In the genomic region with DNA sequence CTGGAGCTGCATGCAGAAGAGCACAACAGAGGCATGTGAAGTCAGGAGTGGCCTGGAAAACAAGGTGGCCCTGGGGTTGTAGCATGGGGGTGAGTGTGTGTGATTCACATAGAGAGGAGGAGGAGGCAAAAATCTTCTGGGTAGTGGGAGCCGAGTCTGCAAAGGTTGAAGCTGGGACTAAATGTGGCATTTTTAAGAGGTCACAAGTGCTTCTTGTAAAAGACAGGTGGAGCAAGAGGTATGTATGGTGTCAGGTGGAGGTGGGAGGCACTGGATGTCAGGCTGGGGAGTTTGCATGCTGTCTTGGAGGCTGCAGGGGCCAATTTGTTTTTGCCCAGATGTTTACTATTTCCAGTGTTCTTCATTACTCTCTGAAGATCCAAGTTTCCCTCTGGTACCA, we compare ENCODE assay signal across 16 cellular contexts. TPM values are rescaled to one million over a fixed set of nuclear protein-coding genes. Genes with fewer than 3 reads are reported as not detected.
DNase-seq lines count a peak whose midpoint lies in the region; ATAC-seq and TF ChIP-seq lines count a peak whose summit lies in the region.
"Had no signal": no experiment of that assay in that cellular context is flagged by ENCODE, and none has a peak within 500 bp of the region (broad histone marks: within the 10 kb centered on the region; RNA-seq: fewer than 3 reads in every experiment).

No MANE protein-coding gene starts in this region.

- no peak overlapping the region for H3K9ac ChIP-seq in HCT116 (ENCODE audit: low read length)
- peak overlapping the region; percentile 41 for H3K9ac ChIP-seq in SU-DHL-6 (ENCODE audit: low read length)
- no peak overlapping the region for H3K9ac ChIP-seq in endodermal cell (ENCODE audit: extremely low read depth, low read length, poor library complexity, severe bottlenecking)
- H3K9ac ChIP-seq: BLaER1 treated with 17β-estradiol and CSF1 and Interleukin-3, amounts not matched to agents 10 nM and 100 nM had no signal

- H3K4me3 ChIP-seq in HCT116 (replicated peaks in 1 of 2; ENCODE audit: low read depth in 1 of 2, low read length in 2 of 2) = no peak overlapping the region
- peak overlapping the region; percentile 24 for H3K4me3 ChIP-seq in SU-DHL-6 (ENCODE audit: insufficient read depth, low read length, poor library complexity, severe bottlenecking)
- H3K4me3 ChIP-seq in endodermal cell (ENCODE audit: low read length) = no peak overlapping the region
- H3K4me3 ChIP-seq: BLaER1 treated with 17β-estradiol and CSF1 and Interleukin-3, amounts not matched to agents 10 nM and 100 nM had no signal

- H3K4me2 ChIP-seq in HCT116 (ENCODE audit: low read length) (no peak overlapping the region), SU-DHL-6 (ENCODE audit: low read depth, low read length, poor library complexity, severe bottlenecking) (peak overlapping the region; percentile 53)
- H3K4me2 ChIP-seq: BLaER1 treated with 17β-estradiol and CSF1 and Interleukin-3, amounts not matched to agents 10 nM and 100 nM had no signal

- H3K27ac ChIP-seq in HCT116 (ENCODE audit: low read depth, low read length) = no peak overlapping the region
- peak overlapping the region; percentile 91 for H3K27ac ChIP-seq in SU-DHL-6 (ENCODE audit: low read depth, low read length)
- H3K27ac ChIP-seq in endodermal cell (ENCODE audit: low read depth, low read length) = no peak overlapping the region
- H3K27ac ChIP-seq: BLaER1 treated with 17β-estradiol and CSF1 and Interleukin-3, amounts not matched to agents 10 nM and 100 nM had no signal

- no peaks in the 10 kb centered on the region for H3K9me2 ChIP-seq in HCT116 (ENCODE audit: insufficient read depth)
- no peaks in the 10 kb centered on the region for H3K9me2 ChIP-seq in SU-DHL-6 (replicated peaks; ENCODE audit: insufficient read depth, low read length)

- H3K36me3 ChIP-seq in HCT116 (ENCODE audit: control insufficient read depth in 1 of 2, insufficient read depth in 2 of 2, low read length in 2 of 2) = no peaks in the 10 kb centered on the region
- peaks cover 19% of the 10 kb centered on the region for H3K36me3 ChIP-seq in SU-DHL-6 (ENCODE audit: low read length)
- H3K36me3 ChIP-seq in endodermal cell (ENCODE audit: control insufficient read depth, insufficient read depth, low read length) = no peaks in the 10 kb centered on the region

- TF ChIP-seq CTCF in HCT116 (IDR thresholded peaks at IDR 0.05 in 2 of 3, conservative IDR thresholded peaks at IDR 0.05 in 1 of 3; ENCODE audit: borderline replicate concordance in 1 of 3, insufficient read depth in 1 of 3, low read depth in 2 of 3, low read length in 2 of 3) = no peak
- TF ChIP-seq CTCF in SU-DHL-6 (IDR thresholded peaks at IDR 0.05; ENCODE audit: insufficient read depth, low read length, poor library complexity, severe bottlenecking) = no peak
- TF ChIP-seq CTCF in endodermal cell (conservative IDR thresholded peaks at IDR 0.05) = peak; percentile 33

- TF ChIP-seq RAD21 in HCT116 (IDR thresholded peaks at IDR 0.05; ENCODE audit: low read depth) = 0 out of 2 replicates have a peak, but pooled peaks have one; percentile 13

- H3K27me3 Mint-ChIP-seq in endodermal cell (ENCODE audit: insufficient read depth) = peaks cover 27% of the 10 kb centered on the region
- H3K27me3 Mint-ChIP-seq: B cell had no signal

- H3K79me2 ChIP-seq in HCT116 (ENCODE audit: insufficient read depth, low read length) = no peaks in the 10 kb centered on the region
- H3K79me2 ChIP-seq in SU-DHL-6 (ENCODE audit: insufficient read depth, low read length) = no peaks in the 10 kb centered on the region

- DNase-seq in HCT116 (ENCODE audit: low read depth, low spot score) (no peak), endodermal cell (no peak), LoVo (ENCODE audit: low spot score) (no peak), pons (ENCODE audit: low spot score) (no peak), cerebellar nuclear complex (lab: John Stamatoyannopoulos, UW) (no peak)
- DNase-seq: Calu3; CD8-positive, alpha-beta T cell; DMS79 treated with DMSO at 0.1 percent for 48 hours; GF-D8; H7 had no signal

- peaks cover 0 to 8% of the 10 kb centered on the region in 2 experiments; a peak in 1 of 4 replicates for H3K4me1 ChIP-seq in HCT116 (ENCODE audit: control insufficient read depth in 1 of 2, insufficient read depth in 2 of 2, low read length in 2 of 2)
- no peaks in the 10 kb centered on the region for H3K4me1 ChIP-seq in endodermal cell (ENCODE audit: control insufficient read depth, insufficient read depth, low read length)
- H3K4me1 ChIP-seq: BLaER1 treated with 17β-estradiol and CSF1 and Interleukin-3, amounts not matched to agents 10 nM and 100 nM had no signal

- H3K27ac Mint-ChIP-seq in endodermal cell = no peak overlapping the region
- H3K27ac Mint-ChIP-seq: B cell; CD8-positive, alpha-beta T cell had no signal

- WGBS in endodermal cell (ENCODE audit: insufficient coverage in 1 of 2, insufficient read length in 1 of 2), 2 experiments = 50 to 69% methylated on average over 1 of the region's 1 CpG

- no peak for TF ChIP-seq POLR2A in HCT116 (IDR thresholded peaks at IDR 0.05; ENCODE audit: borderline replicate concordance, extremely low read depth, insufficient read depth, insufficient read length)

- H3K27me3 ChIP-seq in HCT116 (ENCODE audit: insufficient read depth, low read length) (no peaks in the 10 kb centered on the region), SU-DHL-6 (ENCODE audit: low read length) (no peaks in the 10 kb centered on the region), endodermal cell (ENCODE audit: control insufficient read depth, insufficient read depth, low read length, poor library complexity, severe bottlenecking) (peaks cover 32% of the 10 kb centered on the region)
- H3K27me3 ChIP-seq: BLaER1 treated with 17β-estradiol and CSF1 and Interleukin-3, amounts not matched to agents 10 nM and 100 nM had no signal

- no TSS peak for BruUV-seq in HCT116 (replicated peaks; lab: Mats Ljungman, UMichigan)

- H3F3A ChIP-seq in SU-DHL-6 (ENCODE audit: insufficient read depth) = peaks cover 16% of the 10 kb centered on the region; the same call in 1 of the 2 replicates

- intact Hi-C loops in HCT116 (cut with micrococcal nuclease) = no loop called here

- POLR2A ChIA-PET in HCT116 (lab: Charles Lee) = no interaction called here

- H2AFZ ChIP-seq in HCT116 (ENCODE audit: low read depth, low read length, poor library complexity, severe bottlenecking) (no peak overlapping the region), SU-DHL-6 (ENCODE audit: low read depth, low read length, severe bottlenecking) (no peak overlapping the region)

- H3K36me3 Mint-ChIP-seq in endodermal cell (ENCODE audit: low read depth) = no peaks in the 10 kb centered on the region
- H3K36me3 Mint-ChIP-seq: CD8-positive, alpha-beta T cell had no signal

- CTCF ChIA-PET in HCT116 (lab: Charles Lee) = no interaction called here

- RAD21 ChIA-PET in HCT116 (lab: Charles Lee; ENCODE audit: low non-redundant PET in 1 of 2, low total read pairs in 2 of 2, uncharacterized antibody in 2 of 2, unreplicated experiment in 2 of 2) = no interaction called here

- H3K4me3 Mint-ChIP-seq in endodermal cell = no peak overlapping the region
- H3K4me3 Mint-ChIP-seq: B cell; CD8-positive, alpha-beta T cell had no signal

- H3K9me3 ChIP-seq in HCT116 (ENCODE audit: control insufficient read depth in 1 of 2, insufficient read depth in 1 of 2, low read depth in 1 of 2, low read length in 2 of 2) (no peaks in the 10 kb centered on the region), SU-DHL-6 (ENCODE audit: insufficient read depth, low read length) (no peaks in the 10 kb centered on the region), endodermal cell (ENCODE audit: control insufficient read depth, low read length) (no peaks in the 10 kb centered on the region)

- H3K9me3 Mint-ChIP-seq in endodermal cell = no peaks in the 10 kb centered on the region

- ATAC-seq in HCT116 = 0 out of 2 replicates have a peak, but pooled peaks have one; percentile 20
- ATAC-seq in GM18520 (IDR thresholded peaks at IDR 0.05; ENCODE audit: unreplicated experiment) = no peak
- ATAC-seq: CD8-positive, alpha-beta T cell had no signal

- no peaks in the 10 kb centered on the region for H3K4me1 Mint-ChIP-seq in endodermal cell

- H4K20me1 ChIP-seq in HCT116 (ENCODE audit: insufficient read depth) = no peaks in the 10 kb centered on the region
- no peaks in the 10 kb centered on the region for H4K20me1 ChIP-seq in SU-DHL-6 (ENCODE audit: low read depth, low read length)
- H4K20me1 ChIP-seq: BLaER1 treated with 17β-estradiol and CSF1 and Interleukin-3, amounts not matched to agents 10 nM and 100 nM had no signal

TF ChIP-seq in HCT116, 20 proteins besides CTCF, POLR2A, EP300 and RAD21 (continues in another document):
- TF ChIP-seq, protein P1, sequence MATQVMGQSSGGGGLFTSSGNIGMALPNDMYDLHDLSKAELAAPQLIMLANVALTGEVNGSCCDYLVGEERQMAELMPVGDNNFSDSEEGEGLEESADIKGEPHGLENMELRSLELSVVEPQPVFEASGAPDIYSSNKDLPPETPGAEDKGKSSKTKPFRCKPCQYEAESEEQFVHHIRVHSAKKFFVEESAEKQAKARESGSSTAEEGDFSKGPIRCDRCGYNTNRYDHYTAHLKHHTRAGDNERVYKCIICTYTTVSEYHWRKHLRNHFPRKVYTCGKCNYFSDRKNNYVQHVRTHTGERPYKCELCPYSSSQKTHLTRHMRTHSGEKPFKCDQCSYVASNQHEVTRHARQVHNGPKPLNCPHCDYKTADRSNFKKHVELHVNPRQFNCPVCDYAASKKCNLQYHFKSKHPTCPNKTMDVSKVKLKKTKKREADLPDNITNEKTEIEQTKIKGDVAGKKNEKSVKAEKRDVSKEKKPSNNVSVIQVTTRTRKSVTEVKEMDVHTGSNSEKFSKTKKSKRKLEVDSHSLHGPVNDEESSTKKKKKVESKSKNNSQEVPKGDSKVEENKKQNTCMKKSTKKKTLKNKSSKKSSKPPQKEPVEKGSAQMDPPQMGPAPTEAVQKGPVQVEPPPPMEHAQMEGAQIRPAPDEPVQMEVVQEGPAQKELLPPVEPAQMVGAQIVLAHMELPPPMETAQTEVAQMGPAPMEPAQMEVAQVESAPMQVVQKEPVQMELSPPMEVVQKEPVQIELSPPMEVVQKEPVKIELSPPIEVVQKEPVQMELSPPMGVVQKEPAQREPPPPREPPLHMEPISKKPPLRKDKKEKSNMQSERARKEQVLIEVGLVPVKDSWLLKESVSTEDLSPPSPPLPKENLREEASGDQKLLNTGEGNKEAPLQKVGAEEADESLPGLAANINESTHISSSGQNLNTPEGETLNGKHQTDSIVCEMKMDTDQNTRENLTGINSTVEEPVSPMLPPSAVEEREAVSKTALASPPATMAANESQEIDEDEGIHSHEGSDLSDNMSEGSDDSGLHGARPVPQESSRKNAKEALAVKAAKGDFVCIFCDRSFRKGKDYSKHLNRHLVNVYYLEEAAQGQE (IDR thresholded peaks at IDR 0.05; ENCODE audit: low read depth) = no peak
- no peak for TF ChIP-seq SIN3A (IDR thresholded peaks at IDR 0.05; ENCODE audit: low read depth)
- TF ChIP-seq JUND (IDR thresholded peaks at IDR 0.05) = no peak
- TF ChIP-seq, protein P2, sequence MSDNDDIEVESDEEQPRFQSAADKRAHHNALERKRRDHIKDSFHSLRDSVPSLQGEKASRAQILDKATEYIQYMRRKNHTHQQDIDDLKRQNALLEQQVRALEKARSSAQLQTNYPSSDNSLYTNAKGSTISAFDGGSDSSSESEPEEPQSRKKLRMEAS (IDR thresholded peaks at IDR 0.05) = no peak

RNA-seq across cellular contexts. Expression of a gene that starts 42.4 kb away (rescaled TPM):
- total RNA-seq in HCT116 (2021; ENCODE audit: unreplicated experiment) (0.20 TPM), endodermal cell (not detected)
- polyA plus RNA-seq in HCT116 (2012) = 0.03 and 0.04 TPM in 2 replicates
- not detected for polyA plus RNA-seq in endodermal cell (2013, experiment 1 of 2)
- polyA plus RNA-seq in endodermal cell (2013, experiment 2 of 2) = not detected
- total RNA-seq: A172, HT-29 had no signal
